ENCODE assay signal across 8 cellular contexts in the genomic region with DNA sequence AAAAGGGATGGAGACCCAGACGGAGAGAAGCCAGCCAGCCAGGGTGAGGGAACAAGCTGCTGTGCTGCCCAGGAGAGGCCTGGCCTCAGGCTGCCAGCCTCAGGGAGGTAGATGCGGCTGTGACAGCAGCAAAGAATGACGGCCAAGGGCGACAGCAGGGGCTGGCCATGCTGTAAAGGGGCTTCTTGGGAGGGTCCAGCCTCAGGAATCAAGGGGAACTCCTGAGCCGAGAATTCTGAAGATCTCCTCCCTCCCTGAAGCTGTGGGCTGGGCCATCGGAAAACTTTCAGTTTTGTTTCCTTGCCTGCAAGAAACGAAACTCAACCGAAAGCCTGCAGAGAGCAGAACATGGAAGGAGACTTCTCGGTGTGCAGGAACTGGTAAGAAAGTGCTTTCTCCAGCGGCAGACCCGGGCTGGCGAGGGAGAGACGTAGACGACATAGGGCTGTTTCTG.
DNase-seq lines count a peak whose midpoint lies in the region; ATAC-seq and TF ChIP-seq lines count a peak whose summit lies in the region.

A gene with protein sequence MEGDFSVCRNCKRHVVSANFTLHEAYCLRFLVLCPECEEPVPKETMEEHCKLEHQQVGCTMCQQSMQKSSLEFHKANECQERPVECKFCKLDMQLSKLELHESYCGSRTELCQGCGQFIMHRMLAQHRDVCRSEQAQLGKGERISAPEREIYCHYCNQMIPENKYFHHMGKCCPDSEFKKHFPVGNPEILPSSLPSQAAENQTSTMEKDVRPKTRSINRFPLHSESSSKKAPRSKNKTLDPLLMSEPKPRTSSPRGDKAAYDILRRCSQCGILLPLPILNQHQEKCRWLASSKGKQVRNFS (plus strand): TSS at position 316 of the 454 bp plus-strand sequence. CDS start 33 bp downstream, at position 349.

- H3K4me3 ChIP-seq in ACC112 (ENCODE audit: low read depth, low read length) = peak within 1 kb of the TSS; percentile 90
- H3K4me3 ChIP-seq in HFF-Myc (replicated peaks; ENCODE audit: low read depth, low read length) = peak within 1 kb of the TSS; percentile 30
- H3K4me3 ChIP-seq in duodenal mucosa (ENCODE audit: low read depth in 1 of 2, low read length in 2 of 2) = peak within 1 kb of the TSS; percentile 89 to 91
- peak within 1 kb of the TSS; percentile 79 to 93 for H3K4me3 ChIP-seq in mucosa of rectum (ENCODE audit: low read length in 2 of 2)

- H3K4me1 ChIP-seq in ACC112 (ENCODE audit: control insufficient read depth, insufficient read depth, low read length, unreplicated experiment) (peaks cover 46% of the 10 kb centered on the region), duodenal mucosa (ENCODE audit: control insufficient read depth in 1 of 2, insufficient read depth in 2 of 2, low read length in 2 of 2) (peaks cover 10 to 33% of the 10 kb centered on the region in 2 donors), mucosa of rectum (ENCODE audit: control insufficient read depth in 2 of 2, insufficient read depth in 2 of 2, low read length in 2 of 2) (peaks cover 5 to 8% of the 10 kb centered on the region in 2 donors)

- ATAC-seq in activated CD4-positive, CD25-positive, alpha-beta regulatory T cell treated with anti-CD3 and anti-CD28 coated beads, Interleukin-2, amount 50 U/mL, for 24 hours = peak; percentile 72 to 75
- no peak for ATAC-seq in GM21825 (IDR thresholded peaks at IDR 0.05; ENCODE audit: unreplicated experiment)

- H3K9me3 ChIP-seq in duodenal mucosa (ENCODE audit: control insufficient read depth in 1 of 2, low read length in 2 of 2) (no peaks in the 10 kb centered on the region), mucosa of rectum (ENCODE audit: control insufficient read depth in 2 of 2, low read length in 2 of 2) (no peaks in the 10 kb centered on the region)

- DNase-seq in HFF-Myc (ENCODE audit: extremely low read depth, low read depth) (no peak), superior temporal gyrus (ENCODE audit: extremely low spot score) (peak; percentile 31), SW480 (ENCODE audit: low spot score) (no peak)

- peaks cover 51% of the 10 kb centered on the region for H3K79me2 ChIP-seq in ACC112 (ENCODE audit: control insufficient read depth, insufficient read depth, low read length, unreplicated experiment)

- H3K27ac ChIP-seq in ACC112 (ENCODE audit: low read depth, low read length) (peak within 1 kb of the TSS; percentile 79), duodenal mucosa (ENCODE audit: low read depth, low read length) (peak within 1 kb of the TSS; percentile 78), mucosa of rectum (ENCODE audit: low read depth in 2 of 2, low read length in 2 of 2) (peak within 1 kb of the TSS; percentile 69 to 90)

- H3K9ac ChIP-seq in duodenal mucosa (ENCODE audit: low read depth in 1 of 2, low read length in 2 of 2) (peak within 1 kb of the TSS; percentile 73 to 88), mucosa of rectum (ENCODE audit: low read depth in 1 of 2, low read length in 2 of 2) (peak within 1 kb of the TSS; percentile 67 to 83)

- peak within 1 kb of the TSS; percentile 16 for H2AFZ ChIP-seq in ACC112 (ENCODE audit: low read length, unreplicated experiment)

- no peak for TF ChIP-seq CTCF in HFF-Myc (IDR thresholded peaks at IDR 0.05; ENCODE audit: low read depth, low read length, missing control alignments)

- H3K27me3 ChIP-seq in ACC112 (ENCODE audit: insufficient read depth, low read length) (no peaks in the 10 kb centered on the region), duodenal mucosa (ENCODE audit: control insufficient read depth in 1 of 2, insufficient read depth in 2 of 2, low read length in 2 of 2) (no peaks in the 10 kb centered on the region), mucosa of rectum (ENCODE audit: control insufficient read depth in 2 of 2, insufficient read depth in 2 of 2, low read length in 2 of 2) (no peaks in the 10 kb centered on the region)

- H3K36me3 ChIP-seq in ACC112 (ENCODE audit: insufficient read depth, low read length) (peaks cover 26% of the 10 kb centered on the region; the same call in 1 of the 2 replicates), duodenal mucosa (ENCODE audit: control insufficient read depth in 1 of 2, insufficient read depth in 2 of 2, low read length in 2 of 2) (peaks cover 11 to 18% of the 10 kb centered on the region in 2 donors), mucosa of rectum (ENCODE audit: control insufficient read depth in 2 of 2, insufficient read depth in 2 of 2, low read length in 2 of 2) (peaks cover 11 to 15% of the 10 kb centered on the region in 2 donors)

Comparison
In these comparisons a context has a peak if more than half of its experiments do, and no peak if none do; other contexts are left out.
1. H3K4me3 ChIP-seq: peak in every context shown above with its lines; median percentile 90 in ACC112; 90 in duodenal mucosa; 86 in mucosa of rectum; 30 in HFF-Myc.